ENCODE assay signal across 8 cellular contexts in genomic region chr12:56117082-56117706, GRCh38. TPM values are rescaled to one million over a fixed set of nuclear protein-coding genes. Genes with fewer than 3 reads are reported as not detected.
DNase-seq lines count a peak whose midpoint lies in the region; ATAC-seq and TF ChIP-seq lines count a peak whose summit lies in the region.
"Not testable (repeated sequence)": the region's sequence is repeated elsewhere in the genome, so short reads cannot be mapped to it uniquely, and the experiment has no call there.

No MANE protein-coding gene starts in this region.

- not testable (repeated sequence) for TF ChIP-seq CTCF in nephron progenitor cell (IDR thresholded peaks at IDR 0.05)

- H3K4me3 Mint-ChIP-seq in CD4-positive, CD25-positive, alpha-beta regulatory T cell, result peak overlapping the region; percentile 91 to 99 (median 98)
- H3K4me3 Mint-ChIP-seq in IgD-negative memory B cell, result peak overlapping the region; percentile 85 to 99 (median 96)
- peak overlapping the region; percentile 96 to 98 for H3K4me3 Mint-ChIP-seq in effector memory CD8-positive, alpha-beta T cell
- peak overlapping the region; percentile 98 for H3K4me3 Mint-ChIP-seq in nephron progenitor cell

- not testable (repeated sequence) for DNase-seq in CD4-positive, CD25-positive, alpha-beta regulatory T cell; SJSA1 (ENCODE audit: low read depth in 1 of 2, low spot score in 2 of 2); activated naive CD4-positive, alpha-beta T cell treated with anti-CD3 and anti-CD28 coated beads, Interleukin-2, amount 50 U/mL, for 72 hours (ENCODE audit: low spot score in 2 of 2); effector memory CD8-positive, alpha-beta T cell; nephron progenitor cell

- peak overlapping the region; percentile 93 to 99 (median 98) for H3K27ac Mint-ChIP-seq in CD4-positive, CD25-positive, alpha-beta regulatory T cell
- H3K27ac Mint-ChIP-seq in IgD-negative memory B cell, result peak overlapping the region; percentile 88 to 99 (median 96)
- peak overlapping the region; percentile 96 to 100 for H3K27ac Mint-ChIP-seq in activated naive CD4-positive, alpha-beta T cell treated with anti-CD3 and anti-CD28 coated beads, Interleukin-2, amount 50 U/mL, for 72 hours
- peak overlapping the region; percentile 98 to 99 for H3K27ac Mint-ChIP-seq in effector memory CD8-positive, alpha-beta T cell
- peak overlapping the region; percentile 100 for H3K27ac Mint-ChIP-seq in nephron progenitor cell

- H3K36me3 ChIP-seq in CD4-positive, CD25-positive, alpha-beta regulatory T cell (ENCODE audit: control insufficient read depth, insufficient read depth, low read length), result peaks cover 22% of the 10 kb centered on the region
- peaks cover 54% of the 10 kb centered on the region for H3K36me3 ChIP-seq in SJSA1
- H3K36me3 ChIP-seq in iPS-20b (ENCODE audit: insufficient read depth, low read depth, low read length), result peaks cover 47% of the 10 kb centered on the region
- H3K36me3 ChIP-seq in stomach smooth muscle (ENCODE audit: control insufficient read depth in 2 of 2, insufficient read depth in 2 of 2, low read length in 2 of 2), result peaks cover 17 to 18% of the 10 kb centered on the region in 2 donors

- not testable (repeated sequence) for H3K9me3 Mint-ChIP-seq in CD4-positive, CD25-positive, alpha-beta regulatory T cell; IgD-negative memory B cell; activated naive CD4-positive, alpha-beta T cell treated with anti-CD3 and anti-CD28 coated beads, Interleukin-2, amount 50 U/mL, for 72 hours; effector memory CD8-positive, alpha-beta T cell; nephron progenitor cell

- peak overlapping the region; percentile 94 for H3K4me3 ChIP-seq in CD4-positive, CD25-positive, alpha-beta regulatory T cell (ENCODE audit: low read depth, low read length)
- H3K4me3 ChIP-seq in SJSA1, result peak overlapping the region; percentile 73
- H3K4me3 ChIP-seq in iPS-20b (ENCODE audit: low read length), result peak overlapping the region; percentile 97
- peak overlapping the region; percentile 99 for H3K4me3 ChIP-seq in stomach smooth muscle (ENCODE audit: low read length in 2 of 2)

- H3K27me3 Mint-ChIP-seq in CD4-positive, CD25-positive, alpha-beta regulatory T cell; IgD-negative memory B cell; effector memory CD8-positive, alpha-beta T cell; nephron progenitor cell (ENCODE audit: low read depth, poor library complexity): not testable (repeated sequence)

- H3K4me1 ChIP-seq in CD4-positive, CD25-positive, alpha-beta regulatory T cell (ENCODE audit: control insufficient read depth, insufficient read depth, low read length, poor library complexity, severe bottlenecking), result peaks cover 23% of the 10 kb centered on the region
- H3K4me1 ChIP-seq in SJSA1 (replicated peaks) (peaks cover 20% of the 10 kb centered on the region), iPS-20b (ENCODE audit: insufficient read depth, low read length) (peaks cover 10% of the 10 kb centered on the region; the same call in 1 of the 2 replicates), stomach smooth muscle (ENCODE audit: control insufficient read depth, insufficient read depth, low read length) (peaks cover 44% of the 10 kb centered on the region)

- not testable (repeated sequence) for H3K9me3 ChIP-seq in CD4-positive, CD25-positive, alpha-beta regulatory T cell (ENCODE audit: control insufficient read depth in 2 of 2, low read length in 2 of 2); SJSA1 (replicated peaks); iPS-20b (ENCODE audit: insufficient read depth, low read depth, low read length); stomach smooth muscle (ENCODE audit: control insufficient read depth in 2 of 2, low read length in 2 of 2)

- ATAC-seq in CD4-positive, CD25-positive, alpha-beta regulatory T cell (ENCODE audit: low read depth in 2 of 2); activated naive CD4-positive, alpha-beta T cell treated with anti-CD3 and anti-CD28 coated beads, Interleukin-2, amount 50 U/mL, for 72 hours; effector memory CD8-positive, alpha-beta T cell (replicated peaks): not testable (repeated sequence)

- H3K27me3 ChIP-seq in CD4-positive, CD25-positive, alpha-beta regulatory T cell (ENCODE audit: control insufficient read depth, insufficient read depth, low read length); SJSA1 (replicated peaks); iPS-20b (ENCODE audit: insufficient read depth, low read length); stomach smooth muscle (ENCODE audit: control insufficient read depth in 1 of 2, insufficient read depth in 2 of 2, low read length in 2 of 2): not testable (repeated sequence)

- peaks cover 31% of the 10 kb centered on the region for H3K36me3 Mint-ChIP-seq in CD4-positive, CD25-positive, alpha-beta regulatory T cell
- H3K36me3 Mint-ChIP-seq in IgD-negative memory B cell (peaks cover 11% of the 10 kb centered on the region), nephron progenitor cell (ENCODE audit: low read depth) (peaks cover 49% of the 10 kb centered on the region)
- peaks cover 31 to 35% of the 10 kb centered on the region in 2 donors for H3K36me3 Mint-ChIP-seq in activated naive CD4-positive, alpha-beta T cell treated with anti-CD3 and anti-CD28 coated beads, Interleukin-2, amount 50 U/mL, for 72 hours
- H3K36me3 Mint-ChIP-seq in effector memory CD8-positive, alpha-beta T cell (ENCODE audit: insufficient read depth), result peaks cover 53% of the 10 kb centered on the region

- H3K4me1 Mint-ChIP-seq in CD4-positive, CD25-positive, alpha-beta regulatory T cell, result peaks cover 9 to 41% (median 27%) of the 10 kb centered on the region in 4 donors
- H3K4me1 Mint-ChIP-seq in IgD-negative memory B cell, result peaks cover 18 to 24% (median 23%) of the 10 kb centered on the region in 3 donors
- peaks cover 25 to 34% of the 10 kb centered on the region in 2 donors for H3K4me1 Mint-ChIP-seq in effector memory CD8-positive, alpha-beta T cell (ENCODE audit: low read depth in 2 of 2)
- peaks cover 47% of the 10 kb centered on the region for H3K4me1 Mint-ChIP-seq in nephron progenitor cell

- H3K27ac ChIP-seq in CD4-positive, CD25-positive, alpha-beta regulatory T cell (ENCODE audit: insufficient read depth, low read length, poor library complexity, severe bottlenecking), result peak overlapping the region; percentile 96
- H3K27ac ChIP-seq in SJSA1 (peak overlapping the region; percentile 83), iPS-20b (ENCODE audit: low read length) (peak overlapping the region; percentile 88), stomach smooth muscle (ENCODE audit: low read length) (peak overlapping the region; percentile 98)

- peak overlapping the region; percentile 100 for H3K9ac ChIP-seq in iPS-20b (ENCODE audit: low read depth, low read length)
- peak overlapping the region; percentile 99 to 100 for H3K9ac ChIP-seq in stomach smooth muscle (ENCODE audit: low read length in 2 of 2)

RNA-seq across cellular contexts. Expression of gene RPL41, which starts 0.8 kb away (rescaled TPM):
- total RNA-seq in CD4-positive, CD25-positive, alpha-beta regulatory T cell, result 4,134 TPM
- polyA plus RNA-seq in CD4-positive, CD25-positive, alpha-beta regulatory T cell, result 1,000 to 10,000 TPM; 7,544 to 9,760 (median 8,849) TPM
- polyA plus RNA-seq in IgD-negative memory B cell, result 8,874 TPM
- 1,215 and 2,760 TPM in 2 replicates for total RNA-seq in SJSA1 (2014; rRNA removed; shearing (Covaris generic))
- 1,000 to 10,000 TPM; 5,050 to 5,339 TPM for total RNA-seq in activated naive CD4-positive, alpha-beta T cell treated with anti-CD3 and anti-CD28 coated beads, Interleukin-2, amount 50 U/mL, for 72 hours

RNA-seq across cellular contexts. Expression of gene ZC3H10, which starts 0.9 kb away (rescaled TPM):
- total RNA-seq in CD4-positive, CD25-positive, alpha-beta regulatory T cell, result 11.0 TPM
- 1 to 10 TPM; 1.7 to 3.7 (median 2.9) TPM for polyA plus RNA-seq in CD4-positive, CD25-positive, alpha-beta regulatory T cell
- 2.9 TPM for polyA plus RNA-seq in IgD-negative memory B cell
- total RNA-seq in SJSA1 (2014; rRNA removed; shearing (Covaris generic)), result 3.6 and 7.3 TPM in 2 replicates
- 10 to 100 TPM in 1 of 2 donors, 1 to 10 TPM in 1; 7.1 to 15.0 TPM for total RNA-seq in activated naive CD4-positive, alpha-beta T cell treated with anti-CD3 and anti-CD28 coated beads, Interleukin-2, amount 50 U/mL, for 72 hours

RNA-seq across cellular contexts. Expression of gene ESYT1, which starts 10.9 kb away (rescaled TPM):
- 190 TPM for total RNA-seq in CD4-positive, CD25-positive, alpha-beta regulatory T cell
- polyA plus RNA-seq in CD4-positive, CD25-positive, alpha-beta regulatory T cell, result 100 to 1,000 TPM; 249 to 395 (median 333) TPM
- polyA plus RNA-seq in IgD-negative memory B cell, result 156 TPM
- total RNA-seq in SJSA1 (2014; rRNA removed; shearing (Covaris generic)), result 138 and 170 TPM in 2 replicates
- 100 to 1,000 TPM; 159 to 197 TPM for total RNA-seq in activated naive CD4-positive, alpha-beta T cell treated with anti-CD3 and anti-CD28 coated beads, Interleukin-2, amount 50 U/mL, for 72 hours

RNA-seq across cellular contexts. Expression of gene PA2G4, which starts 12.8 kb away (rescaled TPM):
- total RNA-seq in CD4-positive, CD25-positive, alpha-beta regulatory T cell, result 63.8 TPM
- 100 to 1,000 TPM; 193 to 203 (median 196) TPM for polyA plus RNA-seq in CD4-positive, CD25-positive, alpha-beta regulatory T cell
- polyA plus RNA-seq in IgD-negative memory B cell, result 112 TPM
- total RNA-seq in SJSA1 (2014; rRNA removed; shearing (Covaris generic)), result 204 and 249 TPM in 2 replicates
- 100 to 1,000 TPM; 224 to 356 TPM for total RNA-seq in activated naive CD4-positive, alpha-beta T cell treated with anti-CD3 and anti-CD28 coated beads, Interleukin-2, amount 50 U/mL, for 72 hours

RNA-seq across cellular contexts. Expression of gene MYL6B, which starts 35.2 kb away (rescaled TPM):
- total RNA-seq in CD4-positive, CD25-positive, alpha-beta regulatory T cell, result 8.8 TPM
- polyA plus RNA-seq in CD4-positive, CD25-positive, alpha-beta regulatory T cell, result 10 to 100 TPM in 3 of 4 donors, 1 to 10 TPM in 1; 9.9 to 18.4 (median 11.3) TPM
- 25.2 TPM for polyA plus RNA-seq in IgD-negative memory B cell
- total RNA-seq in SJSA1 (2014; rRNA removed; shearing (Covaris generic)), result 71.9 and 97.8 TPM in 2 replicates
- total RNA-seq in activated naive CD4-positive, alpha-beta T cell treated with anti-CD3 and anti-CD28 coated beads, Interleukin-2, amount 50 U/mL, for 72 hours, result 100 to 1,000 TPM in 1 of 2 donors, 10 to 100 TPM in 1; 99.7 to 112 TPM
